Comparison of ENCODE assay signal across 28 cellular contexts in genomic region chr20:19568128-19568527, GRCh38.
"Had no signal": no experiment of that assay in that cellular context is flagged by ENCODE, and none has a peak within 500 bp of the region (broad histone marks: within the 10 kb centered on the region; RNA-seq: fewer than 3 reads in every experiment).

No MANE protein-coding gene starts in this region.

- H2AFZ ChIP-seq: neural progenitor cell, parathyroid adenoma had no signal

- H3K9me3 ChIP-seq: ovary, psoas muscle, suprapubic skin, testis, tibial artery, transverse colon, upper lobe of right lung, uterus had no signal

- DNase-seq: natural killer cell; occipital lobe; ovary; posterior cingulate gyrus; psoas muscle; right cardiac atrium; spleen; stimulated activated CD4-positive, alpha-beta T cell treated with anti-CD3 and anti-CD28 coated beads, Interleukin-12 subunit alpha, Interleukin-12 subunit beta, amount 100 ng/mL, for 4 hours; stimulated activated CD4-positive, alpha-beta T cell treated with anti-CD3 and anti-CD28 coated beads, Interleukin-1b, Interleukin-23, amount 100 ng/mL, for 48 hours; stimulated activated CD4-positive, alpha-beta T cell treated with anti-CD3 and anti-CD28 coated beads, Interleukin-4, amount 100 ng/mL, for 1 hour; stimulated activated CD4-positive, alpha-beta T cell treated with anti-CD3 and anti-CD28 coated beads, Interleukin-4, amount 100 ng/mL, for 4 hours; stimulated activated CD8-positive, alpha-beta memory T cell treated with anti-CD3 and anti-CD28 coated beads, Interleukin-4, amount 100 ng/mL, for 48 hours; stimulated activated naive CD4-positive, alpha-beta T cell; stimulated activated naive CD8-positive, alpha-beta T cell treated with anti-CD3 and anti-CD28 coated beads, Interleukin-15, amount 100 ng/mL, for 72 hours; stimulated activated naive CD8-positive, alpha-beta T cell treated with anti-CD3 and anti-CD28 coated beads, Interleukin-15, Interleukin-2, amounts not matched to agents 100 U/mL and 50 U/mL, for 24 hours; substantia nigra; testis; tibial artery; transverse colon; upper lobe of right lung; uterus had no signal

- H3K4me2 ChIP-seq: neural progenitor cell, smooth muscle cell had no signal

- H3K4me1 ChIP-seq: neural progenitor cell, parathyroid adenoma, psoas muscle, spleen, suprapubic skin, testis, transverse colon, upper lobe of right lung, uterus had no signal

- H3K79me2 ChIP-seq: parathyroid adenoma had no signal

- H3K9ac ChIP-seq: neural progenitor cell, parathyroid adenoma had no signal

- ATAC-seq: natural killer cell; psoas muscle; right cardiac atrium; sciatic nerve; stimulated activated memory B cell treated with anti-CD40 and anti-IgM and Interleukin-4, amounts not matched to agents 10 μg/mL and 1 μg/mL and 100 μg/mL, for 72 hours; stimulated activated naive CD8-positive, alpha-beta T cell treated with anti-CD3 and anti-CD28 coated beads, Interleukin-15, amount 100 ng/mL, for 72 hours; stimulated activated naive CD8-positive, alpha-beta T cell treated with anti-CD3 and anti-CD28 coated beads, Interleukin-15, Interleukin-2, amounts not matched to agents 100 U/mL and 50 U/mL, for 24 hours; upper lobe of right lung had no signal

- H3K4me3 ChIP-seq: neural progenitor cell, ovary, psoas muscle, skin epidermis, smooth muscle cell, spleen, suprapubic skin, testis, tibial artery, transverse colon, upper lobe of right lung, uterus had no signal

- H3K27ac ChIP-seq: neural progenitor cell, ovary, parathyroid adenoma, psoas muscle, skin epidermis, spleen, suprapubic skin, testis, tibial artery, transverse colon, upper lobe of right lung, uterus had no signal

- H3K36me3 ChIP-seq: neural progenitor cell, ovary, spleen, suprapubic skin, tibial artery, transverse colon, upper lobe of right lung, uterus had no signal

- H3K27me3 ChIP-seq: neural progenitor cell, ovary, spleen, suprapubic skin, testis, tibial artery, transverse colon, upper lobe of right lung, uterus had no signal
